ENCODE assay signal across 9 cellular contexts in genomic region chr17:74738051-74738996, GRCh38. TPM values are rescaled to one million over a fixed set of nuclear protein-coding genes. Genes with fewer than 3 reads are reported as not detected.
DNase-seq lines count a peak whose midpoint lies in the region; ATAC-seq and TF ChIP-seq lines count a peak whose summit lies in the region.
"Had no signal": no experiment of that assay in that cellular context is flagged by ENCODE, and none has a peak within 500 bp of the region (broad histone marks: within the 10 kb centered on the region; RNA-seq: fewer than 3 reads in every experiment).

No MANE protein-coding gene starts in this region.

- no peak for TF ChIP-seq CTCF in omental fat pad (IDR thresholded peaks at IDR 0.05)

- H3K27me3 ChIP-seq in CD4-positive, alpha-beta memory T cell (ENCODE audit: insufficient read depth, low read length) = no peaks in the 10 kb centered on the region
- peaks cover 46% of the 10 kb centered on the region for H3K27me3 ChIP-seq in iPS-18a (ENCODE audit: control insufficient read depth, insufficient read depth, low read length)

- ATAC-seq in GM21515 (IDR thresholded peaks at IDR 0.05; ENCODE audit: unreplicated experiment) (peak; percentile 42), HG02970 (IDR thresholded peaks at IDR 0.05; ENCODE audit: low FRiP score, unreplicated experiment) (no peak), omental fat pad (ENCODE audit: low FRiP score) (no peak)

- peak; percentile 79 to 87 (median 82) for DNase-seq in CD4-positive, alpha-beta memory T cell
- DNase-seq in NCI-H69 (lab: John Stamatoyannopoulos, UW) (peak; percentile 83), activated T-cell treated with anti-CD3 and anti-CD28 coated beads for 48 hours (ENCODE audit: low read depth) (peak; percentile 69), omental fat pad (ENCODE audit: low spot score) (no peak)
- peak; percentile 84 for DNase-seq in stimulated activated CD8-positive, alpha-beta memory T cell treated with anti-CD3 and anti-CD28 coated beads, Interleukin-4, amount 100 ng/mL, for 48 hours

- no peak overlapping the region for H3K9ac ChIP-seq in iPS-18a (ENCODE audit: low read length)

- no peaks in the 10 kb centered on the region for H3K9me3 Mint-ChIP-seq in CD4-positive, alpha-beta memory T cell

- peak overlapping the region; percentile 91 to 96 (median 94) for H3K4me3 Mint-ChIP-seq in CD4-positive, alpha-beta memory T cell

- H3K27ac ChIP-seq in CD4-positive, alpha-beta memory T cell (ENCODE audit: low read depth, low read length) = peak overlapping the region; percentile 64
- H3K27ac ChIP-seq in iPS-18a (ENCODE audit: low read length) = no peak overlapping the region

- POLR2A ChIA-PET in CD4-positive, alpha-beta memory T cell (lab: Charles Lee; ENCODE audit: partially characterized antibody) = interaction anchor here (0.7 to 9.1 kb wide), 23 partner anchors 9 to 929 kb away, joined by 3 to 195 read pairs (median 4); partner anchors contain the start of genes FDXR, HID1, NAT9 and NHERF1

- CTCF ChIA-PET in CD4-positive, alpha-beta memory T cell (lab: Charles Lee; ENCODE audit: partially characterized antibody) = interaction anchor here (0.6 to 8.2 kb wide), 21 partner anchors 8 to 310 kb away, joined by 3 to 326 read pairs (median 27); partner anchors contain the start of gene NAT9

- no peaks in the 10 kb centered on the region for H3K9me3 ChIP-seq in CD4-positive, alpha-beta memory T cell (ENCODE audit: control insufficient read depth in 1 of 2, low read length in 2 of 2)
- H3K9me3 ChIP-seq in iPS-18a (ENCODE audit: control insufficient read depth, low read depth, low read length) = no peaks in the 10 kb centered on the region

- peaks cover 42 to 76% (median 54%) of the 10 kb centered on the region in 4 donors for H3K4me1 Mint-ChIP-seq in CD4-positive, alpha-beta memory T cell

- intact Hi-C loops in CD4-positive, alpha-beta memory T cell (cut with micrococcal nuclease) = loop anchor here (1.0 to 10.0 kb wide), 3 partner anchors 66 to 364 kb away; no protein-coding TSS in a partner anchor

- H3K4me1 ChIP-seq in CD4-positive, alpha-beta memory T cell (ENCODE audit: insufficient read depth, low read length) = peaks cover 64% of the 10 kb centered on the region
- H3K4me1 ChIP-seq in iPS-18a (ENCODE audit: control insufficient read depth, low read depth, low read length) = peaks cover 8% of the 10 kb centered on the region

- peak overlapping the region; percentile 79 to 100 for H3K4me3 ChIP-seq in CD4-positive, alpha-beta memory T cell (ENCODE audit: low read length in 2 of 2)
- H3K4me3 ChIP-seq in iPS-18a (ENCODE audit: low read length) = peak overlapping the region; percentile 73

- H3K27me3 Mint-ChIP-seq in CD4-positive, alpha-beta memory T cell = no peaks in the 10 kb centered on the region

- peaks cover 2 to 3% of the 10 kb centered on the region in 2 donors for H3K36me3 Mint-ChIP-seq in CD4-positive, alpha-beta memory T cell

- H3K36me3 ChIP-seq in CD4-positive, alpha-beta memory T cell (ENCODE audit: insufficient read depth, low read length) = no peaks in the 10 kb centered on the region
- no peaks in the 10 kb centered on the region for H3K36me3 ChIP-seq in iPS-18a (ENCODE audit: control insufficient read depth, low read depth, low read length)

- H3K27ac Mint-ChIP-seq in CD4-positive, alpha-beta memory T cell = peak overlapping the region in 6 of 7 donors; percentile 85 to 95 (median 90)

RNA-seq across cellular contexts. Expression of gene RAB37, which starts 1.3 kb away (rescaled TPM):
- 10 to 100 TPM; 23.2 to 25.9 TPM for total RNA-seq in CD4-positive, alpha-beta memory T cell
- polyA plus RNA-seq in CD4-positive, alpha-beta memory T cell = 10 to 100 TPM; 47.8 to 52.3 TPM
- 1 to 10 TPM in 2 of 4 donors, under 1 TPM in 2; 0.48 to 3.0 (median 1.4) TPM for total RNA-seq in omental fat pad

RNA-seq across cellular contexts. Expression of gene NHERF1, which starts 10.1 kb away (rescaled TPM):
- 100 to 1,000 TPM; 202 to 209 TPM for total RNA-seq in CD4-positive, alpha-beta memory T cell
- polyA plus RNA-seq in CD4-positive, alpha-beta memory T cell = 100 to 1,000 TPM; 324 to 448 TPM
- total RNA-seq in omental fat pad = 10 to 100 TPM; 18.0 to 51.7 (median 21.8) TPM

RNA-seq across cellular contexts. Expression of gene CD300LF, which starts 25.6 kb away (rescaled TPM):
- under 1 TPM in 1 of 2 experiments, not detected in 1; 0.23 TPM for total RNA-seq in CD4-positive, alpha-beta memory T cell
- polyA plus RNA-seq in CD4-positive, alpha-beta memory T cell = not detected
- 1 to 10 TPM in 3 of 4 donors, not detected in 1; 1.1 to 2.5 (median 2.2) TPM for total RNA-seq in omental fat pad
- total RNA-seq: fibroblast of lung had no signal
- polyA plus RNA-seq: fibroblast of lung had no signal

RNA-seq across cellular contexts. Expression of gene NAT9, which starts 37.8 kb away (rescaled TPM):
- total RNA-seq in CD4-positive, alpha-beta memory T cell = 10 to 100 TPM; 60.0 to 70.3 TPM
- polyA plus RNA-seq in CD4-positive, alpha-beta memory T cell = 10 to 100 TPM; 11.9 to 19.1 TPM
- total RNA-seq in omental fat pad = 10 to 100 TPM; 15.1 to 35.9 (median 24.2) TPM

Comparison
In these comparisons a context has a peak if more than half of its experiments do, and no peak if none do; other contexts are left out.
1. RNA of gene RAB37, which starts 1.3 kb away (total RNA-seq): 23.2 to 25.9 TPM in CD4-positive, alpha-beta memory T cell; 0.48 to 3.0 TPM in omental fat pad; every median in the first group is over 4 times any median in the second.